In the genomic region with DNA sequence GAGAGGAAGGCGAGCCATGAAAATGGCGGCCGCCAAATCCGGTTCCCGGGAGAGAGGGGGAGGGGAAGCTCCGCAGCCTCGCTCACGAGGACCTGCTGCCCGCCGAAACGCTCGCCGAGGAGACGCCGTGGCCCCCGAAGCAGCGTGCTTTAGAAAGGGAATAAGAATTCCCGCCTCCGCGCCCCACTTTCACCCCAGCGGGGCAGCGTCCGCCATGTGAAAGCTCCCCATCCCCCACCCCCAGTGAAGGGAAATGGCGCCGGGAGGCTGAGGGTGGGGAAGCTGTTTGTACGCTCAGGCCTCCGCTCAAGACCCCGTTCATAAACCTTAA, we compare ENCODE assay signal across 8 cellular contexts. TPM values are rescaled to one million over a fixed set of nuclear protein-coding genes. Genes with fewer than 3 reads are reported as not detected.
A peak's percentile ranks its signal among the peaks of the same experiment; 100 is the strongest.
DNase-seq lines count a peak whose midpoint lies in the region; ATAC-seq and TF ChIP-seq lines count a peak whose summit lies in the region.

No MANE protein-coding gene starts in this region.

- H3K9ac ChIP-seq in skeletal muscle tissue (ENCODE audit: low read depth in 1 of 3, low read length in 3 of 3) = peak overlapping the region; percentile 100

- no peaks in the 10 kb centered on the region for H3K27me3 ChIP-seq in iPS DF 6.9 (ENCODE audit: control insufficient read depth, insufficient read depth, low read length)
- H3K27me3 ChIP-seq in skeletal muscle tissue (ENCODE audit: control insufficient read depth in 3 of 3, insufficient read depth in 3 of 3, low read length in 3 of 3) = no peaks in the 10 kb centered on the region

- WGBS in iPS DF 6.9 (ENCODE audit: insufficient coverage, insufficient read length) = no CpG with 5 or more reads among the region's 28 CpGs

- peak overlapping the region; percentile 100 for H3K4me3 ChIP-seq in astrocyte of the cerebellum (ENCODE audit: low read depth, low read length)
- peak overlapping the region; percentile 77 for H3K4me3 ChIP-seq in iPS DF 6.9 (ENCODE audit: low read length)
- peak overlapping the region; percentile 100 for H3K4me3 ChIP-seq in skeletal muscle tissue (ENCODE audit: low read length in 3 of 3)

- H3K4me1 ChIP-seq in iPS DF 6.9 (ENCODE audit: control insufficient read depth, insufficient read depth, low read length) = no peaks in the 10 kb centered on the region
- peaks cover 27 to 45% (median 32%) of the 10 kb centered on the region in 3 donors for H3K4me1 ChIP-seq in skeletal muscle tissue (ENCODE audit: control insufficient read depth in 3 of 3, insufficient read depth in 3 of 3, low read length in 3 of 3)

- H3K27ac ChIP-seq in iPS DF 6.9 (ENCODE audit: low read length) (peak overlapping the region; percentile 2), skeletal muscle tissue (ENCODE audit: low read depth, low read length) (peak overlapping the region; percentile 100)

- in situ Hi-C loops in astrocyte of the cerebellum (cut with HindIII; ENCODE audit: low sequenced_read_pairs) = no loop called here

- H3K36me3 ChIP-seq in iPS DF 6.9 (ENCODE audit: control insufficient read depth, insufficient read depth, low read length) (peaks cover 18% of the 10 kb centered on the region; the same call in 1 of the 2 replicates), skeletal muscle tissue (ENCODE audit: control insufficient read depth in 3 of 3, insufficient read depth in 3 of 3, low read length in 3 of 3) (peaks cover 16 to 35% (median 24%) of the 10 kb centered on the region in 3 donors)

- peak; percentile 48 for DNase-seq in NK-92 treated with Interleukin-12 subunit alpha and Interleukin-12 subunit beta, amount 100 ng/mL, for 24 hours (lab: John Stamatoyannopoulos, UW)
- DNase-seq in NK-92 (lab: John Stamatoyannopoulos, UW; ENCODE audit: unreplicated experiment) (no peak), M059J (ENCODE audit: low read depth) (peak; percentile 57), T-helper 22 cell (ENCODE audit: low read depth) (peak; percentile 54), astrocyte of the cerebellum (ENCODE audit: low read depth) (no peak), iPS DF 6.9 (ENCODE audit: low read depth, low spot score) (no peak)

- no peak for ATAC-seq in HG02763 (IDR thresholded peaks at IDR 0.05; ENCODE audit: unreplicated experiment)

- H3K9me3 ChIP-seq in iPS DF 6.9 (ENCODE audit: control insufficient read depth, insufficient read depth, low read length) (no peaks in the 10 kb centered on the region), skeletal muscle tissue (ENCODE audit: control insufficient read depth in 3 of 3, low read length in 3 of 3) (no peaks in the 10 kb centered on the region)

- no peak for TF ChIP-seq CTCF in astrocyte of the cerebellum (IDR thresholded peaks at IDR 0.05; ENCODE audit: low read depth, low read length, missing control alignments)

RNA-seq across cellular contexts. Expression of a gene that starts 0.5 kb away (rescaled TPM):
- total RNA-seq in M059J (2014; rRNA removed; shearing (Covaris generic)) = 183 and 328 TPM in 2 replicates
- total RNA-seq in skeletal muscle tissue = 99.7 TPM

RNA-seq across cellular contexts. Expression of a gene that starts 1.5 kb away (rescaled TPM):
- 224 and 268 TPM in 2 replicates for total RNA-seq in M059J (2014; rRNA removed; shearing (Covaris generic))
- total RNA-seq in skeletal muscle tissue = 48.0 TPM

RNA-seq across cellular contexts. Expression of a gene that starts 48.1 kb away (rescaled TPM):
- 38.2 and 51.3 TPM in 2 replicates for total RNA-seq in M059J (2014; rRNA removed; shearing (Covaris generic))
- under 0.01 TPM for total RNA-seq in skeletal muscle tissue

Comparison
In these comparisons a context has a peak if more than half of its experiments do, and no peak if none do; other contexts are left out.
1. DNase-seq: peak in NK-92 treated with Interleukin-12 subunit alpha and Interleukin-12 subunit beta, amount 100 ng/mL, for 24 hours (single experiment), M059J (single experiment) and T-helper 22 cell (single experiment); none in NK-92 (single experiment), astrocyte of the cerebellum (single experiment) and iPS DF 6.9 (single experiment).
2. RNA of a gene that starts 48.1 kb away (total RNA-seq): 38.2 to 51.3 TPM in M059J; under 0.01 TPM in skeletal muscle tissue (single experiment); every median in the first group is over 10 times any median in the second.
3. Peak in every context shown above with its lines, with median percentiles within 50 percentile points of each other: H3K4me3 ChIP-seq.